1 cellular context compared by ENCODE assay signal in the genomic region with DNA sequence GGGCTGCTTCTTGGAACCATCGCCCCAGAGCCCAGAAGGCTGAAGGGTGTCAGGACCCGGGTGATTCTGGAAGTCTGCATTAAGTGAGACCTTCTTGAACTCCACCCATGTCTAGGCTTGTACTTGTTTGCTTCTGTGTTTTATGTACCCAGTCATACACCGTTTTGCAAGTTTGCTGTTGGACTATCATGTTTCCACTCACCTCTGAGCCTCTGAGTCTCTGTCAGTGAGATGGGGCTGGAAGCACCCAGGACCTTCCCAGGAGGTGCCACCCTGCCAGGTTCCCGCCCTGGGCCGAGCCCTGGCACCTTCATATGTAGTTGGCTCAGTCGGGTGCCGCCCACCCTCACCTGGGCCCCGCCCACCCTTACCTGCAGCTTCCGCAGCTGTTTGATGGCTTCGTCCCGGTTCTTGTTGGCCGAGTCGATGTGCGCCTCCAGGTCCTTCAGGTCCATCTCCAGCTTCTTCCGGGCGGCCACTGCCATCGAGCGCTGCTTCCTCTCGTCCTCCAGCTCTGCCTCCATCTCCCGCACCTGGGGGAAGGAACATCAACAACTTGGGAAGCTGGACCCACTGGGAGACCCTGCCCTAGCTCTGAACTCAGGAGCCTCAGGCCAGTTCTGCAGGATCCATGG.
TF ChIP-seq lines count a peak whose summit lies in the region.

No MANE protein-coding gene starts in this region.

TF ChIP-seq in HepG2, 621 proteins besides CTCF, POLR2A, EP300 and RAD21:
- TF ChIP-seq, protein P1, sequence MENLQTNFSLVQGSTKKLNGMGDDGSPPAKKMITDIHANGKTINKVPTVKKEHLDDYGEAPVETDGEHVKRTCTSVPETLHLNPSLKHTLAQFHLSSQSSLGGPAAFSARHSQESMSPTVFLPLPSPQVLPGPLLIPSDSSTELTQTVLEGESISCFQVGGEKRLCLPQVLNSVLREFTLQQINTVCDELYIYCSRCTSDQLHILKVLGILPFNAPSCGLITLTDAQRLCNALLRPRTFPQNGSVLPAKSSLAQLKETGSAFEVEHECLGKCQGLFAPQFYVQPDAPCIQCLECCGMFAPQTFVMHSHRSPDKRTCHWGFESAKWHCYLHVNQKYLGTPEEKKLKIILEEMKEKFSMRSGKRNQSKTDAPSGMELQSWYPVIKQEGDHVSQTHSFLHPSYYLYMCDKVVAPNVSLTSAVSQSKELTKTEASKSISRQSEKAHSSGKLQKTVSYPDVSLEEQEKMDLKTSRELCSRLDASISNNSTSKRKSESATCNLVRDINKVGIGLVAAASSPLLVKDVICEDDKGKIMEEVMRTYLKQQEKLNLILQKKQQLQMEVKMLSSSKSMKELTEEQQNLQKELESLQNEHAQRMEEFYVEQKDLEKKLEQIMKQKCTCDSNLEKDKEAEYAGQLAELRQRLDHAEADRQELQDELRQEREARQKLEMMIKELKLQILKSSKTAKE (CRISPR knock-in tag; IDR thresholded peaks at IDR 0.05; ENCODE audit: borderline replicate concordance): no peak
- TF ChIP-seq, protein P2, sequence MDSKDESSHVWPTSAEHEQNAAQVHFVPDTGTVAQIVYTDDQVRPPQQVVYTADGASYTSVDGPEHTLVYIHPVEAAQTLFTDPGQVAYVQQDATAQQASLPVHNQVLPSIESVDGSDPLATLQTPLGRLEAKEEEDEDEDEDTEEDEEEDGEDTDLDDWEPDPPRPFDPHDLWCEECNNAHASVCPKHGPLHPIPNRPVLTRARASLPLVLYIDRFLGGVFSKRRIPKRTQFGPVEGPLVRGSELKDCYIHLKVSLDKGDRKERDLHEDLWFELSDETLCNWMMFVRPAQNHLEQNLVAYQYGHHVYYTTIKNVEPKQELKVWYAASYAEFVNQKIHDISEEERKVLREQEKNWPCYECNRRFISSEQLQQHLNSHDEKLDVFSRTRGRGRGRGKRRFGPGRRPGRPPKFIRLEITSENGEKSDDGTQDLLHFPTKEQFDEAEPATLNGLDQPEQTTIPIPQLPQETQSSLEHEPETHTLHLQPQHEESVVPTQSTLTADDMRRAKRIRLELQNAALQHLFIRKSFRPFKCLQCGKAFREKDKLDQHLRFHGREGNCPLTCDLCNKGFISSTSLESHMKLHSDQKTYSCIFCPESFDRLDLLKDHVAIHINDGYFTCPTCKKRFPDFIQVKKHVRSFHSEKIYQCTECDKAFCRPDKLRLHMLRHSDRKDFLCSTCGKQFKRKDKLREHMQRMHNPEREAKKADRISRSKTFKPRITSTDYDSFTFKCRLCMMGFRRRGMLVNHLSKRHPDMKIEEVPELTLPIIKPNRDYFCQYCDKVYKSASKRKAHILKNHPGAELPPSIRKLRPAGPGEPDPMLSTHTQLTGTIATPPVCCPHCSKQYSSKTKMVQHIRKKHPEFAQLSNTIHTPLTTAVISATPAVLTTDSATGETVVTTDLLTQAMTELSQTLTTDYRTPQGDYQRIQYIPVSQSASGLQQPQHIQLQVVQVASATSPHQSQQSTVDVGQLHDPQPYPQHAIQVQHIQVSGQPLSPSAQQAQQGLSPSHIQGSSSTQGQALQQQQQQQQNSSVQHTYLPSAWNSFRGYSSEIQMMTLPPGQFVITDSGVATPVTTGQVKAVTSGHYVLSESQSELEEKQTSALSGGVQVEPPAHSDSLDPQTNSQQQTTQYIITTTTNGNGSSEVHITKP (CRISPR knock-in tag; IDR thresholded peaks at IDR 0.05; ENCODE audit: low read depth): no peak
- no peak for TF ChIP-seq ZNF10 (CRISPR knock-in tag; IDR thresholded peaks at IDR 0.05; ENCODE audit: borderline replicate concordance, low read depth)
- TF ChIP-seq KDM5A (IDR thresholded peaks at IDR 0.05; ENCODE audit: borderline replicate concordance, low read length): no peak
- TF ChIP-seq ZNF337 (CRISPR knock-in tag; IDR thresholded peaks at IDR 0.05; ENCODE audit: borderline replicate concordance, low read depth): no peak
- no peak for TF ChIP-seq ZNF296 (CRISPR knock-in tag; conservative IDR thresholded peaks at IDR 0.05)
- TF ChIP-seq MTF2 (CRISPR knock-in tag; IDR thresholded peaks at IDR 0.05; ENCODE audit: borderline replicate concordance): no peak
- TF ChIP-seq FOXC1 (CRISPR knock-in tag; IDR thresholded peaks at IDR 0.05; ENCODE audit: borderline replicate concordance): no peak
- TF ChIP-seq ZNF776 (CRISPR knock-in tag; IDR thresholded peaks at IDR 0.05): no peak
- no peak for TF ChIP-seq ZSCAN30 (CRISPR knock-in tag; IDR thresholded peaks at IDR 0.05)
- TF ChIP-seq GATA4 (IDR thresholded peaks at IDR 0.05; ENCODE audit: borderline replicate concordance, low read depth): no peak
- no peak for TF ChIP-seq YEATS2 (CRISPR knock-in tag; IDR thresholded peaks at IDR 0.05; ENCODE audit: borderline replicate concordance)
- TF ChIP-seq, protein P3, sequence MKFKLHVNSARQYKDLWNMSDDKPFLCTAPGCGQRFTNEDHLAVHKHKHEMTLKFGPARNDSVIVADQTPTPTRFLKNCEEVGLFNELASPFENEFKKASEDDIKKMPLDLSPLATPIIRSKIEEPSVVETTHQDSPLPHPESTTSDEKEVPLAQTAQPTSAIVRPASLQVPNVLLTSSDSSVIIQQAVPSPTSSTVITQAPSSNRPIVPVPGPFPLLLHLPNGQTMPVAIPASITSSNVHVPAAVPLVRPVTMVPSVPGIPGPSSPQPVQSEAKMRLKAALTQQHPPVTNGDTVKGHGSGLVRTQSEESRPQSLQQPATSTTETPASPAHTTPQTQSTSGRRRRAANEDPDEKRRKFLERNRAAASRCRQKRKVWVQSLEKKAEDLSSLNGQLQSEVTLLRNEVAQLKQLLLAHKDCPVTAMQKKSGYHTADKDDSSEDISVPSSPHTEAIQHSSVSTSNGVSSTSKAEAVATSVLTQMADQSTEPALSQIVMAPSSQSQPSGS (CRISPR knock-in tag; IDR thresholded peaks at IDR 0.05): no peak
- TF ChIP-seq SALL2 (CRISPR knock-in tag; IDR thresholded peaks at IDR 0.05): no peak
